Comparison of ENCODE assay signal across 1 cellular context in genomic region chr20:51760905-51761544, GRCh38.
A peak's percentile ranks its signal among the peaks of the same experiment; 100 is the strongest.
TF ChIP-seq lines count a peak whose summit lies in the region.

No MANE protein-coding gene starts in this region.

TF ChIP-seq in HepG2, 621 proteins besides CTCF, POLR2A, EP300 and RAD21 (continued from another document and continues in another):
- no peak for TF ChIP-seq HBP1 (CRISPR knock-in tag; IDR thresholded peaks at IDR 0.05; ENCODE audit: low read depth)
- no peak for TF ChIP-seq CSRNP2 (CRISPR knock-in tag; conservative IDR thresholded peaks at IDR 0.05; ENCODE audit: low read depth)
- TF ChIP-seq DZIP1 (CRISPR knock-in tag; IDR thresholded peaks at IDR 0.05): no peak
- TF ChIP-seq AHR (CRISPR knock-in tag; IDR thresholded peaks at IDR 0.05): no peak; the same call in 1 of the 2 replicates
- no peak for TF ChIP-seq PCBP2 (optimal IDR thresholded peaks at IDR 0.05; ENCODE audit: low read depth, low read length, poor library complexity, severe bottlenecking)
- no peak for TF ChIP-seq SMC3 (IDR thresholded peaks at IDR 0.05; ENCODE audit: low read length)
- TF ChIP-seq ISX (CRISPR knock-in tag; conservative IDR thresholded peaks at IDR 0.05): no peak
- peak; percentile 71; the same call in 1 of the 2 replicates for TF ChIP-seq RFX5 (IDR thresholded peaks at IDR 0.05; ENCODE audit: low read depth, low read length)
- TF ChIP-seq, protein P1, sequence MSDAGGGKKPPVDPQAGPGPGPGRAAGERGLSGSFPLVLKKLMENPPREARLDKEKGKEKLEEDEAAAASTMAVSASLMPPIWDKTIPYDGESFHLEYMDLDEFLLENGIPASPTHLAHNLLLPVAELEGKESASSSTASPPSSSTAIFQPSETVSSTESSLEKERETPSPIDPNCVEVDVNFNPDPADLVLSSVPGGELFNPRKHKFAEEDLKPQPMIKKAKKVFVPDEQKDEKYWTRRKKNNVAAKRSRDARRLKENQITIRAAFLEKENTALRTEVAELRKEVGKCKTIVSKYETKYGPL (CRISPR knock-in tag; IDR thresholded peaks at IDR 0.05): no peak
- TF ChIP-seq ZNF34 (CRISPR knock-in tag; IDR thresholded peaks at IDR 0.05; ENCODE audit: borderline replicate concordance): no peak
- no peak for TF ChIP-seq IRF2 (CRISPR knock-in tag; IDR thresholded peaks at IDR 0.05)
- no peak for TF ChIP-seq PREB (CRISPR knock-in tag; IDR thresholded peaks at IDR 0.05)
- no peak for TF ChIP-seq ZNF251 (CRISPR knock-in tag; IDR thresholded peaks at IDR 0.05)
- no peak for TF ChIP-seq ZNF33B (CRISPR knock-in tag; IDR thresholded peaks at IDR 0.05)
- no peak for TF ChIP-seq ZFP37 (CRISPR knock-in tag; IDR thresholded peaks at IDR 0.05; ENCODE audit: borderline replicate concordance)
- no peak for TF ChIP-seq ZNF597 (CRISPR knock-in tag; IDR thresholded peaks at IDR 0.05)
- no peak for TF ChIP-seq TBP (CRISPR knock-in tag; IDR thresholded peaks at IDR 0.05)
- TF ChIP-seq ZKSCAN8 (CRISPR knock-in tag; IDR thresholded peaks at IDR 0.05; ENCODE audit: borderline replicate concordance): peak; percentile 88; the same call in 1 of the 2 replicates
- no peak for TF ChIP-seq PRMT3 (CRISPR knock-in tag; IDR thresholded peaks at IDR 0.05; ENCODE audit: borderline replicate concordance, low read depth)
- TF ChIP-seq, protein P2, sequence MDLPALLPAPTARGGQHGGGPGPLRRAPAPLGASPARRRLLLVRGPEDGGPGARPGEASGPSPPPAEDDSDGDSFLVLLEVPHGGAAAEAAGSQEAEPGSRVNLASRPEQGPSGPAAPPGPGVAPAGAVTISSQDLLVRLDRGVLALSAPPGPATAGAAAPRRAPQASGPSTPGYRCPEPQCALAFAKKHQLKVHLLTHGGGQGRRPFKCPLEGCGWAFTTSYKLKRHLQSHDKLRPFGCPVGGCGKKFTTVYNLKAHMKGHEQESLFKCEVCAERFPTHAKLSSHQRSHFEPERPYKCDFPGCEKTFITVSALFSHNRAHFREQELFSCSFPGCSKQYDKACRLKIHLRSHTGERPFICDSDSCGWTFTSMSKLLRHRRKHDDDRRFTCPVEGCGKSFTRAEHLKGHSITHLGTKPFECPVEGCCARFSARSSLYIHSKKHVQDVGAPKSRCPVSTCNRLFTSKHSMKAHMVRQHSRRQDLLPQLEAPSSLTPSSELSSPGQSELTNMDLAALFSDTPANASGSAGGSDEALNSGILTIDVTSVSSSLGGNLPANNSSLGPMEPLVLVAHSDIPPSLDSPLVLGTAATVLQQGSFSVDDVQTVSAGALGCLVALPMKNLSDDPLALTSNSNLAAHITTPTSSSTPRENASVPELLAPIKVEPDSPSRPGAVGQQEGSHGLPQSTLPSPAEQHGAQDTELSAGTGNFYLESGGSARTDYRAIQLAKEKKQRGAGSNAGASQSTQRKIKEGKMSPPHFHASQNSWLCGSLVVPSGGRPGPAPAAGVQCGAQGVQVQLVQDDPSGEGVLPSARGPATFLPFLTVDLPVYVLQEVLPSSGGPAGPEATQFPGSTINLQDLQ (CRISPR knock-in tag; IDR thresholded peaks at IDR 0.05): no peak
- peak; percentile 54 for TF ChIP-seq SALL1 (CRISPR knock-in tag; IDR thresholded peaks at IDR 0.05)
- peak; percentile 56; the same call in 1 of the 2 replicates for TF ChIP-seq KDM2A (CRISPR knock-in tag; IDR thresholded peaks at IDR 0.05; ENCODE audit: borderline replicate concordance, low read depth)
- peak; percentile 74 for TF ChIP-seq MEF2D (CRISPR knock-in tag; IDR thresholded peaks at IDR 0.05)
- TF ChIP-seq ZBED4 (CRISPR knock-in tag; IDR thresholded peaks at IDR 0.05; ENCODE audit: borderline replicate concordance): no peak
- TF ChIP-seq, protein P3, sequence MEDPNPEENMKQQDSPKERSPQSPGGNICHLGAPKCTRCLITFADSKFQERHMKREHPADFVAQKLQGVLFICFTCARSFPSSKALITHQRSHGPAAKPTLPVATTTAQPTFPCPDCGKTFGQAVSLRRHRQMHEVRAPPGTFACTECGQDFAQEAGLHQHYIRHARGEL (CRISPR knock-in tag; IDR thresholded peaks at IDR 0.05): no peak
- no peak for TF ChIP-seq ZNF3 (CRISPR knock-in tag; IDR thresholded peaks at IDR 0.05)
- TF ChIP-seq ASH2L (IDR thresholded peaks at IDR 0.05; ENCODE audit: insufficient read length, low read depth, low read length): no peak
- TF ChIP-seq ELF3 (CRISPR knock-in tag; IDR thresholded peaks at IDR 0.05): peak; percentile 99
- TF ChIP-seq SSRP1 (CRISPR knock-in tag; IDR thresholded peaks at IDR 0.05): no peak
- TF ChIP-seq HOXA5 (CRISPR knock-in tag; IDR thresholded peaks at IDR 0.05): no peak
- TF ChIP-seq ZNF121 (CRISPR knock-in tag; IDR thresholded peaks at IDR 0.05): no peak
- TF ChIP-seq, protein P4, sequence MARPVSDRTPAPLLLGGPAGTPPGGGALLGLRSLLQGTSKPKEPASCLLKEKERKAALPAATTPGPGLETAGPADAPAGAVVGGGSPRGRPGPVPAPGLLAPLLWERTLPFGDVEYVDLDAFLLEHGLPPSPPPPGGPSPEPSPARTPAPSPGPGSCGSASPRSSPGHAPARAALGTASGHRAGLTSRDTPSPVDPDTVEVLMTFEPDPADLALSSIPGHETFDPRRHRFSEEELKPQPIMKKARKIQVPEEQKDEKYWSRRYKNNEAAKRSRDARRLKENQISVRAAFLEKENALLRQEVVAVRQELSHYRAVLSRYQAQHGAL (CRISPR knock-in tag; IDR thresholded peaks at IDR 0.05; ENCODE audit: not compliant biosample characterization): no peak
- TF ChIP-seq ZNF12 (CRISPR knock-in tag; IDR thresholded peaks at IDR 0.05): peak; percentile 71; the same call in 1 of the 2 replicates
- no peak for TF ChIP-seq HMGA1 (CRISPR knock-in tag; conservative IDR thresholded peaks at IDR 0.05)
- TF ChIP-seq GTF3A (CRISPR knock-in tag; conservative IDR thresholded peaks at IDR 0.05): no peak
- peak; percentile 87 for TF ChIP-seq SAP130 (CRISPR knock-in tag; IDR thresholded peaks at IDR 0.05; ENCODE audit: low read depth)
- TF ChIP-seq, protein P5, sequence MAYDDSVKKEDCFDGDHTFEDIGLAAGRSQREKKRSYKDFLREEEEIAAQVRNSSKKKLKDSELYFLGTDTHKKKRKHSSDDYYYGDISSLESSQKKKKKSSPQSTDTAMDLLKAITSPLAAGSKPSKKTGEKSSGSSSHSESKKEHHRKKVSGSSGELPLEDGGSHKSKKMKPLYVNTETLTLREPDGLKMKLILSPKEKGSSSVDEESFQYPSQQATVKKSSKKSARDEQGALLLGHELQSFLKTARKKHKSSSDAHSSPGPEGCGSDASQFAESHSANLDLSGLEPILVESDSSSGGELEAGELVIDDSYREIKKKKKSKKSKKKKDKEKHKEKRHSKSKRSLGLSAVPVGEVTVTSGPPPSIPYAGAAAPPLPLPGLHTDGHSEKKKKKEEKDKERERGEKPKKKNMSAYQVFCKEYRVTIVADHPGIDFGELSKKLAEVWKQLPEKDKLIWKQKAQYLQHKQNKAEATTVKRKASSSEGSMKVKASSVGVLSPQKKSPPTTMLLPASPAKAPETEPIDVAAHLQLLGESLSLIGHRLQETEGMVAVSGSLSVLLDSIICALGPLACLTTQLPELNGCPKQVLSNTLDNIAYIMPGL (CRISPR knock-in tag; IDR thresholded peaks at IDR 0.05; ENCODE audit: borderline replicate concordance in 1 of 2, low read depth in 1 of 2): no peak; a peak in 2 of 4 replicates
- TF ChIP-seq, protein P6, sequence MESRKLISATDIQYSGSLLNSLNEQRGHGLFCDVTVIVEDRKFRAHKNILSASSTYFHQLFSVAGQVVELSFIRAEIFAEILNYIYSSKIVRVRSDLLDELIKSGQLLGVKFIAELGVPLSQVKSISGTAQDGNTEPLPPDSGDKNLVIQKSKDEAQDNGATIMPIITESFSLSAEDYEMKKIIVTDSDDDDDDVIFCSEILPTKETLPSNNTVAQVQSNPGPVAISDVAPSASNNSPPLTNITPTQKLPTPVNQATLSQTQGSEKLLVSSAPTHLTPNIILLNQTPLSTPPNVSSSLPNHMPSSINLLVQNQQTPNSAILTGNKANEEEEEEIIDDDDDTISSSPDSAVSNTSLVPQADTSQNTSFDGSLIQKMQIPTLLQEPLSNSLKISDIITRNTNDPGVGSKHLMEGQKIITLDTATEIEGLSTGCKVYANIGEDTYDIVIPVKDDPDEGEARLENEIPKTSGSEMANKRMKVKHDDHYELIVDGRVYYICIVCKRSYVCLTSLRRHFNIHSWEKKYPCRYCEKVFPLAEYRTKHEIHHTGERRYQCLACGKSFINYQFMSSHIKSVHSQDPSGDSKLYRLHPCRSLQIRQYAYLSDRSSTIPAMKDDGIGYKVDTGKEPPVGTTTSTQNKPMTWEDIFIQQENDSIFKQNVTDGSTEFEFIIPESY (CRISPR knock-in tag; IDR thresholded peaks at IDR 0.05): peak; percentile 85
- peak; percentile 82 for TF ChIP-seq MED1 (CRISPR knock-in tag; IDR thresholded peaks at IDR 0.05)
- TF ChIP-seq ARID2 (CRISPR knock-in tag; IDR thresholded peaks at IDR 0.05; ENCODE audit: borderline replicate concordance): no peak
